In genomic region chr1:223829678-223830077, GRCh38 we compare ENCODE assay signal across 22 cellular contexts.
"Had no signal": no experiment of that assay in that cellular context is flagged by ENCODE, and none has a peak within 500 bp of the region (broad histone marks: within the 10 kb centered on the region; RNA-seq: fewer than 3 reads in every experiment).

No MANE protein-coding gene starts in this region.

- ATAC-seq: effector memory CD8-positive, alpha-beta T cell; esophagus mucosa; left ventricle myocardium superior; right cardiac atrium; SK-N-SH treated with all-trans-retinoic acid at 6 μM for 48 hours; stimulated activated naive CD8-positive, alpha-beta T cell treated with anti-CD3 and anti-CD28 coated beads, Interleukin-15, Interleukin-2, amounts not matched to agents 100 U/mL and 50 U/mL, for 24 hours; upper lobe of right lung had no signal

- H3K4me3 Mint-ChIP-seq: activated naive CD4-positive, alpha-beta T cell treated with anti-CD3 and anti-CD28 coated beads, Interleukin-2, amount 10 ng/mL, durations not matched to agents 7 days and 5 days; effector memory CD8-positive, alpha-beta T cell; nephron progenitor cell; T-helper 2 cell treated with Interferon-gamma antibody and Interleukin-4, amounts not matched to agents 5 μg/mL and 100 μg/mL, for 36 hours had no signal

- DNase-seq: activated CD4-positive, alpha-beta T cell treated with anti-CD3 and anti-CD28 coated beads, Interleukin-2, amount 50 U/mL, for 48 hours; activated CD4-positive, CD25-positive, alpha-beta regulatory T cell treated with anti-CD3 and anti-CD28 coated beads, Interleukin-2, amount 50 U/mL, for 72 hours; activated effector memory CD4-positive, alpha-beta T cell treated with Interleukin-2 at 50 U/mL for 16 hours; activated naive CD4-positive, alpha-beta T cell treated with anti-CD3 and anti-CD28 coated beads, Interleukin-2, amount 10 ng/mL, durations not matched to agents 7 days and 5 days; adrenal gland; brain microvascular endothelial cell; caudate nucleus; dorsolateral prefrontal cortex; effector memory CD8-positive, alpha-beta T cell; foreskin melanocyte; kidney glomerular epithelial cell; left ventricle myocardium superior; nephron progenitor cell; right cardiac atrium; stimulated activated CD4-positive, alpha-beta T cell treated with anti-CD3 and anti-CD28 coated beads, Interleukin-4, amount 100 ng/mL, for 24 hours; stimulated activated naive CD8-positive, alpha-beta T cell treated with anti-CD3 and anti-CD28 coated beads, Interleukin-15, Interleukin-2, amounts not matched to agents 100 U/mL and 50 U/mL, for 24 hours; thyroid gland; upper lobe of right lung had no signal

- H3K27ac Mint-ChIP-seq: activated naive CD4-positive, alpha-beta T cell treated with anti-CD3 and anti-CD28 coated beads, Interleukin-2, amount 10 ng/mL, durations not matched to agents 7 days and 5 days; effector memory CD8-positive, alpha-beta T cell; nephron progenitor cell; T-helper 2 cell treated with Interferon-gamma antibody and Interleukin-4, amounts not matched to agents 5 μg/mL and 100 μg/mL, for 36 hours had no signal

- H3K27me3 Mint-ChIP-seq: activated naive CD4-positive, alpha-beta T cell treated with anti-CD3 and anti-CD28 coated beads, Interleukin-2, amount 10 ng/mL, durations not matched to agents 7 days and 5 days; effector memory CD8-positive, alpha-beta T cell had no signal

- H3K9me3 Mint-ChIP-seq: activated naive CD4-positive, alpha-beta T cell treated with anti-CD3 and anti-CD28 coated beads, Interleukin-2, amount 10 ng/mL, durations not matched to agents 7 days and 5 days; effector memory CD8-positive, alpha-beta T cell; nephron progenitor cell; T-helper 2 cell treated with Interferon-gamma antibody and Interleukin-4, amounts not matched to agents 5 μg/mL and 100 μg/mL, for 36 hours had no signal

- H3K9me3 ChIP-seq: adrenal gland, ascending aorta, thyroid gland, upper lobe of right lung had no signal
